In the genomic region with DNA sequence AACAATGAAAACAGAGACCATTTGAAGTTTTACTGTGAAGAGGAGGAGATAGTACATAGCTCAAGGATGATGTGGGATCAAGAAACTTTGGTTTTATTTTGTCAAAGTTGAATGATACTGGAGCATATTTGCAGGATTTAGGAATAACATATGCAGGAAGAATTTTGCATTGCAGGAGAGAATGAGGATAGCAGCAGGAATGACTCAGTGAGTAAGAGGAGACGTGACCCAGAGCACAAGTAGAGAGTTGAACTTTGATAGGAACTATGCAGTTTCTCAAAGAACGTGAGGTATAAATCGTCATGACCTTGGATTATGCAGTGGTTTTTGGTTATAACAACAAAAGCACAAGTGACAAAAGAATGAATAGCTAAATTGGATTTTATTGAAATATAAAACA, we compare ENCODE assay signal across 28 cellular contexts. TPM values are rescaled to one million over a fixed set of nuclear protein-coding genes. Genes with fewer than 3 reads are reported as not detected.
DNase-seq lines count a peak whose midpoint lies in the region; FAIRE-seq and TF ChIP-seq lines count a peak whose summit lies in the region.
"Had no signal": no experiment of that assay in that cellular context is flagged by ENCODE, and none has a peak within 500 bp of the region (broad histone marks: within the 10 kb centered on the region; RNA-seq: fewer than 3 reads in every experiment).

No MANE protein-coding gene starts in this region.

- no peak overlapping the region for H3K4me3 Mint-ChIP-seq in progenitor cell of endocrine pancreas (ENCODE audit: low read depth)
- H3K4me3 Mint-ChIP-seq: activated CD4-positive, alpha-beta T cell treated with anti-CD3 and anti-CD28 coated beads, Interleukin-2, amount 10 ng/mL, durations not matched to agents 24 days and 14 days; activated naive CD4-positive, alpha-beta T cell treated with anti-CD3 and anti-CD28 coated beads, Interleukin-2, amount 50 U/mL, for 24 hours; CD8-positive, alpha-beta T cell; mesothelial cell of epicardium; stimulated activated effector memory CD8-positive, alpha-beta T cell treated with anti-CD3 and anti-CD28 coated beads, Interleukin-12 subunit alpha, Interleukin-12 subunit beta, amount 100 ng/mL, for 72 hours had no signal

- DNase-seq in AG20443 (ENCODE audit: low spot score), result peak; percentile 19
- peak; percentile 50 for DNase-seq in HCEC 1CT
- peak; percentile 55 for DNase-seq in amniotic epithelial cell (ENCODE audit: low read depth)
- peak; percentile 9 for DNase-seq in fibroblast of villous mesenchyme (ENCODE audit: low read depth)
- DNase-seq in D721Med (ENCODE audit: insufficient read length, low spot score), result no peak
- no peak for DNase-seq in hippocampal formation (lab: John Stamatoyannopoulos, UW)
- no peak for DNase-seq in progenitor cell of endocrine pancreas (ENCODE audit: low spot score, unreplicated experiment)
- DNase-seq in NCI-H526 treated with DMSO at 0.1 percent for 48 hours (lab: John Stamatoyannopoulos, UW), result no peak
- DNase-seq: activated CD4-positive, alpha-beta T cell treated with anti-CD3 and anti-CD28 coated beads, Interleukin-2, amount 10 ng/mL, durations not matched to agents 24 days and 14 days; activated CD8-positive, alpha-beta memory T cell treated with anti-CD3 and anti-CD28 coated beads for 24 hours; activated T-cell treated with anti-CD3 and anti-CD28 coated beads for 4 hours; aorta; BE2C; caudate nucleus; CD8-positive, alpha-beta T cell; dorsolateral prefrontal cortex; left lung; NCI-H146; NCI-H2107; NCI-H345; SIG-M5; T-helper 9 cell had no signal

- no peaks in the 10 kb centered on the region for H3K27me3 Mint-ChIP-seq in progenitor cell of endocrine pancreas
- H3K27me3 Mint-ChIP-seq: activated CD4-positive, alpha-beta T cell treated with anti-CD3 and anti-CD28 coated beads, Interleukin-2, amount 10 ng/mL, durations not matched to agents 24 days and 14 days; activated naive CD4-positive, alpha-beta T cell treated with anti-CD3 and anti-CD28 coated beads, Interleukin-2, amount 50 U/mL, for 24 hours had no signal

- H3K27ac Mint-ChIP-seq in progenitor cell of endocrine pancreas, result no peak overlapping the region
- H3K27ac Mint-ChIP-seq: activated CD4-positive, alpha-beta T cell treated with anti-CD3 and anti-CD28 coated beads, Interleukin-2, amount 10 ng/mL, durations not matched to agents 24 days and 14 days; activated T-helper 2 cell treated with anti-CD3 and anti-CD28 coated beads, Interferon-gamma antibody, Interleukin-2, Interleukin-4, amounts not matched to agents 10 μg/mL and 5 μg/mL and 100 μg/mL, durations not matched to agents 14 hours and 24 hours and 36 hours; CD8-positive, alpha-beta T cell; mesothelial cell of epicardium; stimulated activated effector memory CD8-positive, alpha-beta T cell treated with anti-CD3 and anti-CD28 coated beads, Interleukin-12 subunit alpha, Interleukin-12 subunit beta, amount 100 ng/mL, for 72 hours had no signal

- no peak overlapping the region for H3K4me3 ChIP-seq in fibroblast of villous mesenchyme (ENCODE audit: low read depth, low read length)
- H3K4me3 ChIP-seq: dorsolateral prefrontal cortex, left lung, tibial nerve had no signal

- FAIRE-seq in D721Med (lab: Jason Lieb, UNC), result no peak
- FAIRE-seq: H54 had no signal

- TF ChIP-seq CTCF in fibroblast of villous mesenchyme (IDR thresholded peaks at IDR 0.05; ENCODE audit: insufficient read depth, low read depth, low read length) (no peak), D721Med (IDR thresholded peaks at IDR 0.05; ENCODE audit: insufficient read depth, missing control alignments) (no peak), progenitor cell of endocrine pancreas (IDR thresholded peaks at IDR 0.05; ENCODE audit: unreplicated experiment) (no peak)

- peaks cover 3% of the 10 kb centered on the region for H3K4me1 Mint-ChIP-seq in progenitor cell of endocrine pancreas (ENCODE audit: low read depth)

- no peaks in the 10 kb centered on the region for H3K36me3 Mint-ChIP-seq in progenitor cell of endocrine pancreas (ENCODE audit: insufficient read depth)
- H3K36me3 Mint-ChIP-seq: mesothelial cell of epicardium had no signal

- H3K9me3 Mint-ChIP-seq in progenitor cell of endocrine pancreas (ENCODE audit: low read depth), result no peaks in the 10 kb centered on the region
- H3K9me3 Mint-ChIP-seq: activated naive CD4-positive, alpha-beta T cell treated with anti-CD3 and anti-CD28 coated beads, Interleukin-2, amount 50 U/mL, for 24 hours; activated T-helper 2 cell treated with anti-CD3 and anti-CD28 coated beads, Interferon-gamma antibody, Interleukin-2, Interleukin-4, amounts not matched to agents 10 μg/mL and 5 μg/mL and 100 μg/mL, durations not matched to agents 14 hours and 24 hours and 36 hours; CD8-positive, alpha-beta T cell; stimulated activated effector memory CD8-positive, alpha-beta T cell treated with anti-CD3 and anti-CD28 coated beads, Interleukin-12 subunit alpha, Interleukin-12 subunit beta, amount 100 ng/mL, for 72 hours had no signal

RNA-seq across cellular contexts. Expression of a gene that starts 47.7 kb away (rescaled TPM):
- 18.6 and 19.0 TPM in 2 replicates for total RNA-seq in fibroblast of villous mesenchyme
- total RNA-seq in progenitor cell of endocrine pancreas, result 47.9 and 51.8 TPM in 2 replicates

Comparison
In these comparisons a context has a peak if more than half of its experiments do, and no peak if none do; other contexts are left out.
1. DNase-seq: peak in AG20443 (single experiment), HCEC 1CT (single experiment), amniotic epithelial cell (single experiment) and fibroblast of villous mesenchyme (single experiment); none in D721Med (single experiment), hippocampal formation (0 of 2), progenitor cell of endocrine pancreas (single experiment) and NCI-H526 treated with DMSO at 0.1 percent for 48 hours (single experiment).